ENCODE assay signal across 1 cellular context in the genomic region with DNA sequence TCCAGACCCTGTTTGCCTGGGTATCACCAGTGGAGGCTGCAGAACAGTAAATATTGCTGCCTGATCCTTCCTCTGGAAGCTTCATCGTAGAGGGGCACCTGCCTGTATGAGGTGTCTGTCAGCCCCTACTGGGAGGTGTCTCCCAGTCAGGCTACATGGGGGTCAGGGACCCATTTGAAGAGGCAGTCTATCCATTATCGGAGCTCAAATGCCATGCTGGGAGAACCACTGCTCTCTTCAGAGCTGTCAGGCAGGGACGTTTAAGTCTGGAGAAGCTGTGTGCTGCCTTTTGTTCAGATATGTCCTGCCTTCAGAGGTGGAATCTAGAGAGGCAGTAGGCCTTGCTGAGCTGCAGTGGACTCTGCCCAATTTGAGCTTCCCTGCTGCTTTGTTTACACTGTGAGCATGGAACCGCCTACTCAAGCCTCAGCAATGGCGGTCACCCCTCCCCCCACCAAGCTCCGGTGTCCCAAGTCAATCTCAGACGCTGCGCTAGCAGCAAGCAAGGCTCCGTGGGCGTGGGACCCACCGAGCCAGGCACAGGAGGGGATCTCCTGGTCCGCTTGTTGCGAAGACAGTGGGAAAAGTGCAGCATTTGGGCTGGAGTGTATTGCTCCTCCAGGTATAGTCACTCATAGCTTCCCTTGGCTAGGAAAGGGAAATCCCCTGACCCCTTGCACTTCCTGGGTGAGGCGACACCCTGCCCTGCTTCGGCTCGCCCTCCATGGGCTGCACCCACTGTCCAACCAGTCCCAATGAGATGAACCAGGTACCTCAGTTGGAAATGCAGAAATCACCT.
A peak's percentile ranks its signal among the peaks of the same experiment; 100 is the strongest.
TF ChIP-seq lines count a peak whose summit lies in the region.

No MANE protein-coding gene starts in this region.

TF ChIP-seq in HepG2, 621 proteins besides CTCF, POLR2A, EP300 and RAD21 (continued from another document and continues in another):
- peak; percentile 94; the same call in 1 of the 2 replicates for TF ChIP-seq REPIN1 (CRISPR knock-in tag; IDR thresholded peaks at IDR 0.05; ENCODE audit: borderline replicate concordance, low read depth)
- peak; percentile 71; the same call in 1 of the 2 replicates for TF ChIP-seq ZNF670 (CRISPR knock-in tag; IDR thresholded peaks at IDR 0.05; ENCODE audit: borderline replicate concordance)
- TF ChIP-seq RCOR2 (CRISPR knock-in tag; IDR thresholded peaks at IDR 0.05): peak; percentile 63
- TF ChIP-seq, protein P1, sequence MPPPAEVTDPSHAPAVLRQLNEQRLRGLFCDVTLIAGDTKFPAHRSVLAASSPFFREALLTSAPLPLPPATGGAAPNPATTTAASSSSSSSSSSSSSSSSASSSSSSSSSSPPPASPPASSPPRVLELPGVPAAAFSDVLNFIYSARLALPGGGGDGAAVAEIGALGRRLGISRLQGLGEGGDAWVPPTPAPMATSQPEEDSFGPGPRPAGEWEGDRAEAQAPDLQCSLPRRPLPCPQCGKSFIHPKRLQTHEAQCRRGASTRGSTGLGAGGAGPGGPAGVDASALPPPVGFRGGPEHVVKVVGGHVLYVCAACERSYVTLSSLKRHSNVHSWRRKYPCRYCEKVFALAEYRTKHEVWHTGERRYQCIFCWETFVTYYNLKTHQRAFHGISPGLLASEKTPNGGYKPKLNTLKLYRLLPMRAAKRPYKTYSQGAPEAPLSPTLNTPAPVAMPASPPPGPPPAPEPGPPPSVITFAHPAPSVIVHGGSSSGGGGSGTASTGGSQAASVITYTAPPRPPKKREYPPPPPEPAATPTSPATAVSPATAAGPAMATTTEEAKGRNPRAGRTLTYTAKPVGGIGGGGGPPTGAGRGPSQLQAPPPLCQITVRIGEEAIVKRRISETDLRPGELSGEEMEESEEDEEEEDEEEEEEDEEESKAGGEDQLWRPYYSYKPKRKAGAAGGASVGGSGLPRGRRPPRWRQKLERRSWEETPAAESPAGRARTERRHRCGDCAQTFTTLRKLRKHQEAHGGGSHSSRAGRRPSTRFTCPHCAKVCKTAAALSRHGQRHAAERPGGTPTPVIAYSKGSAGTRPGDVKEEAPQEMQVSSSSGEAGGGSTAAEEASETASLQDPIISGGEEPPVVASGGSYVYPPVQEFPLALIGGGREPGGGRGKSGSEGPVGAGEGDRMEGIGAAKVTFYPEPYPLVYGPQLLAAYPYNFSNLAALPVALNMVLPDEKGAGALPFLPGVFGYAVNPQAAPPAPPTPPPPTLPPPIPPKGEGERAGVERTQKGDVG (CRISPR knock-in tag; IDR thresholded peaks at IDR 0.05; ENCODE audit: borderline replicate concordance): peak; percentile 82; the same call in 1 of the 2 replicates
- peak; percentile 29; the same call in 1 of the 2 replicates for TF ChIP-seq RBAK (CRISPR knock-in tag; IDR thresholded peaks at IDR 0.05)
- peak; percentile 72; the same call in 1 of the 2 replicates for TF ChIP-seq ZNF556 (CRISPR knock-in tag; IDR thresholded peaks at IDR 0.05; ENCODE audit: borderline replicate concordance)
- peak; percentile 35; the same call in 1 of the 2 replicates for TF ChIP-seq ARNT2 (CRISPR knock-in tag; IDR thresholded peaks at IDR 0.05; ENCODE audit: low read depth)
- peak; percentile 91; the same call in 1 of the 2 replicates for TF ChIP-seq NRL (CRISPR knock-in tag; IDR thresholded peaks at IDR 0.05; ENCODE audit: borderline replicate concordance)
- TF ChIP-seq FOXK2 (IDR thresholded peaks at IDR 0.05): peak; percentile 64; the same call in 1 of the 2 replicates
- TF ChIP-seq, protein P2, sequence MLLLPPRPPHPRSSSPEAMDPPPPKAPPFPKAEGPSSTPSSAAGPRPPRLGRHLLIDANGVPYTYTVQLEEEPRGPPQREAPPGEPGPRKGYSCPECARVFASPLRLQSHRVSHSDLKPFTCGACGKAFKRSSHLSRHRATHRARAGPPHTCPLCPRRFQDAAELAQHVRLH (CRISPR knock-in tag; IDR thresholded peaks at IDR 0.05; ENCODE audit: borderline replicate concordance, low read depth): peak; percentile 86
- TF ChIP-seq, protein P3, sequence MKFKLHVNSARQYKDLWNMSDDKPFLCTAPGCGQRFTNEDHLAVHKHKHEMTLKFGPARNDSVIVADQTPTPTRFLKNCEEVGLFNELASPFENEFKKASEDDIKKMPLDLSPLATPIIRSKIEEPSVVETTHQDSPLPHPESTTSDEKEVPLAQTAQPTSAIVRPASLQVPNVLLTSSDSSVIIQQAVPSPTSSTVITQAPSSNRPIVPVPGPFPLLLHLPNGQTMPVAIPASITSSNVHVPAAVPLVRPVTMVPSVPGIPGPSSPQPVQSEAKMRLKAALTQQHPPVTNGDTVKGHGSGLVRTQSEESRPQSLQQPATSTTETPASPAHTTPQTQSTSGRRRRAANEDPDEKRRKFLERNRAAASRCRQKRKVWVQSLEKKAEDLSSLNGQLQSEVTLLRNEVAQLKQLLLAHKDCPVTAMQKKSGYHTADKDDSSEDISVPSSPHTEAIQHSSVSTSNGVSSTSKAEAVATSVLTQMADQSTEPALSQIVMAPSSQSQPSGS (CRISPR knock-in tag; IDR thresholded peaks at IDR 0.05): 0 out of 2 replicates have a peak, but pooled peaks have one; percentile 45
- TF ChIP-seq, protein P4, sequence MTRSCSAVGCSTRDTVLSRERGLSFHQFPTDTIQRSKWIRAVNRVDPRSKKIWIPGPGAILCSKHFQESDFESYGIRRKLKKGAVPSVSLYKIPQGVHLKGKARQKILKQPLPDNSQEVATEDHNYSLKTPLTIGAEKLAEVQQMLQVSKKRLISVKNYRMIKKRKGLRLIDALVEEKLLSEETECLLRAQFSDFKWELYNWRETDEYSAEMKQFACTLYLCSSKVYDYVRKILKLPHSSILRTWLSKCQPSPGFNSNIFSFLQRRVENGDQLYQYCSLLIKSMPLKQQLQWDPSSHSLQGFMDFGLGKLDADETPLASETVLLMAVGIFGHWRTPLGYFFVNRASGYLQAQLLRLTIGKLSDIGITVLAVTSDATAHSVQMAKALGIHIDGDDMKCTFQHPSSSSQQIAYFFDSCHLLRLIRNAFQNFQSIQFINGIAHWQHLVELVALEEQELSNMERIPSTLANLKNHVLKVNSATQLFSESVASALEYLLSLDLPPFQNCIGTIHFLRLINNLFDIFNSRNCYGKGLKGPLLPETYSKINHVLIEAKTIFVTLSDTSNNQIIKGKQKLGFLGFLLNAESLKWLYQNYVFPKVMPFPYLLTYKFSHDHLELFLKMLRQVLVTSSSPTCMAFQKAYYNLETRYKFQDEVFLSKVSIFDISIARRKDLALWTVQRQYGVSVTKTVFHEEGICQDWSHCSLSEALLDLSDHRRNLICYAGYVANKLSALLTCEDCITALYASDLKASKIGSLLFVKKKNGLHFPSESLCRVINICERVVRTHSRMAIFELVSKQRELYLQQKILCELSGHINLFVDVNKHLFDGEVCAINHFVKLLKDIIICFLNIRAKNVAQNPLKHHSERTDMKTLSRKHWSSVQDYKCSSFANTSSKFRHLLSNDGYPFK (CRISPR knock-in tag; IDR thresholded peaks at IDR 0.05; ENCODE audit: borderline replicate concordance): peak; percentile 95; the same call in 1 of the 2 replicates
- TF ChIP-seq, protein P5, sequence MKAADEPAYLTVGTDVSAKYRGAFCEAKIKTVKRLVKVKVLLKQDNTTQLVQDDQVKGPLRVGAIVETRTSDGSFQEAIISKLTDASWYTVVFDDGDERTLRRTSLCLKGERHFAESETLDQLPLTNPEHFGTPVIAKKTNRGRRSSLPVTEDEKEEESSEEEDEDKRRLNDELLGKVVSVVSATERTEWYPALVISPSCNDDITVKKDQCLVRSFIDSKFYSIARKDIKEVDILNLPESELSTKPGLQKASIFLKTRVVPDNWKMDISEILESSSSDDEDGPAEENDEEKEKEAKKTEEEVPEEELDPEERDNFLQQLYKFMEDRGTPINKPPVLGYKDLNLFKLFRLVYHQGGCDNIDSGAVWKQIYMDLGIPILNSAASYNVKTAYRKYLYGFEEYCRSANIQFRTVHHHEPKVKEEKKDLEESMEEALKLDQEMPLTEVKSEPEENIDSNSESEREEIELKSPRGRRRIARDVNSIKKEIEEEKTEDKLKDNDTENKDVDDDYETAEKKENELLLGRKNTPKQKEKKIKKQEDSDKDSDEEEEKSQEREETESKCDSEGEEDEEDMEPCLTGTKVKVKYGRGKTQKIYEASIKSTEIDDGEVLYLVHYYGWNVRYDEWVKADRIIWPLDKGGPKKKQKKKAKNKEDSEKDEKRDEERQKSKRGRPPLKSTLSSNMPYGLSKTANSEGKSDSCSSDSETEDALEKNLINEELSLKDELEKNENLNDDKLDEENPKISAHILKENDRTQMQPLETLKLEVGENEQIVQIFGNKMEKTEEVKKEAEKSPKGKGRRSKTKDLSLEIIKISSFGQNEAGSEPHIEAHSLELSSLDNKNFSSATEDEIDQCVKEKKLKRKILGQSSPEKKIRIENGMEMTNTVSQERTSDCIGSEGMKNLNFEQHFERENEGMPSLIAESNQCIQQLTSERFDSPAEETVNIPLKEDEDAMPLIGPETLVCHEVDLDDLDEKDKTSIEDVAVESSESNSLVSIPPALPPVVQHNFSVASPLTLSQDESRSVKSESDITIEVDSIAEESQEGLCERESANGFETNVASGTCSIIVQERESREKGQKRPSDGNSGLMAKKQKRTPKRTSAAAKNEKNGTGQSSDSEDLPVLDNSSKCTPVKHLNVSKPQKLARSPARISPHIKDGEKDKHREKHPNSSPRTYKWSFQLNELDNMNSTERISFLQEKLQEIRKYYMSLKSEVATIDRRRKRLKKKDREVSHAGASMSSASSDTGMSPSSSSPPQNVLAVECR (CRISPR knock-in tag; IDR thresholded peaks at IDR 0.05; ENCODE audit: borderline replicate concordance): peak; percentile 82
- peak; percentile 52; the same call in 1 of the 2 replicates for TF ChIP-seq HMG20B (CRISPR knock-in tag; conservative IDR thresholded peaks at IDR 0.05)
- TF ChIP-seq KMT2B (CRISPR knock-in tag; IDR thresholded peaks at IDR 0.05): peak; percentile 91
- TF ChIP-seq ZNF563 (CRISPR knock-in tag; IDR thresholded peaks at IDR 0.05): 0 out of 2 replicates have a peak, but pooled peaks have one; percentile 63
- TF ChIP-seq ZNF292 (CRISPR knock-in tag; IDR thresholded peaks at IDR 0.05; ENCODE audit: borderline replicate concordance, low read depth): peak; percentile 99
- TF ChIP-seq, protein P6, sequence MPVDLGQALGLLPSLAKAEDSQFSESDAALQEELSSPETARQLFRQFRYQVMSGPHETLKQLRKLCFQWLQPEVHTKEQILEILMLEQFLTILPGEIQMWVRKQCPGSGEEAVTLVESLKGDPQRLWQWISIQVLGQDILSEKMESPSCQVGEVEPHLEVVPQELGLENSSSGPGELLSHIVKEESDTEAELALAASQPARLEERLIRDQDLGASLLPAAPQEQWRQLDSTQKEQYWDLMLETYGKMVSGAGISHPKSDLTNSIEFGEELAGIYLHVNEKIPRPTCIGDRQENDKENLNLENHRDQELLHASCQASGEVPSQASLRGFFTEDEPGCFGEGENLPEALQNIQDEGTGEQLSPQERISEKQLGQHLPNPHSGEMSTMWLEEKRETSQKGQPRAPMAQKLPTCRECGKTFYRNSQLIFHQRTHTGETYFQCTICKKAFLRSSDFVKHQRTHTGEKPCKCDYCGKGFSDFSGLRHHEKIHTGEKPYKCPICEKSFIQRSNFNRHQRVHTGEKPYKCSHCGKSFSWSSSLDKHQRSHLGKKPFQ (CRISPR knock-in tag; IDR thresholded peaks at IDR 0.05; ENCODE audit: insufficient replicate concordance): peak; percentile 59
- TF ChIP-seq BRD4 (CRISPR knock-in tag; IDR thresholded peaks at IDR 0.05): peak; percentile 73
- 0 out of 2 replicates have a peak, but pooled peaks have one; percentile 90 for TF ChIP-seq ZNF343 (CRISPR knock-in tag; IDR thresholded peaks at IDR 0.05)
- peak; percentile 83; the same call in 1 of the 2 replicates for TF ChIP-seq ARID2 (CRISPR knock-in tag; IDR thresholded peaks at IDR 0.05; ENCODE audit: borderline replicate concordance)
- TF ChIP-seq ZNF605 (CRISPR knock-in tag; IDR thresholded peaks at IDR 0.05): peak; percentile 93; the same call in 1 of the 2 replicates
- TF ChIP-seq ZNF431 (CRISPR knock-in tag; IDR thresholded peaks at IDR 0.05; ENCODE audit: borderline replicate concordance, low read depth): peak; percentile 67
- 0 out of 2 replicates have a peak, but pooled peaks have one; percentile 38 for TF ChIP-seq TGIF2 (CRISPR knock-in tag; IDR thresholded peaks at IDR 0.05)
- 0 out of 2 replicates have a peak, but pooled peaks have one; percentile 23 for TF ChIP-seq ETV6 (CRISPR knock-in tag; conservative IDR thresholded peaks at IDR 0.05)
- peak; percentile 91; the same call in 1 of the 2 replicates for TF ChIP-seq YEATS4 (CRISPR knock-in tag; IDR thresholded peaks at IDR 0.05; ENCODE audit: borderline replicate concordance)
- peak; percentile 96; the same call in 1 of the 2 replicates for TF ChIP-seq ZFP90 (CRISPR knock-in tag; IDR thresholded peaks at IDR 0.05; ENCODE audit: borderline replicate concordance)
- peak; percentile 92 for TF ChIP-seq FOXK1 (CRISPR knock-in tag; IDR thresholded peaks at IDR 0.05; ENCODE audit: borderline replicate concordance, low read depth)
- TF ChIP-seq, protein P7, sequence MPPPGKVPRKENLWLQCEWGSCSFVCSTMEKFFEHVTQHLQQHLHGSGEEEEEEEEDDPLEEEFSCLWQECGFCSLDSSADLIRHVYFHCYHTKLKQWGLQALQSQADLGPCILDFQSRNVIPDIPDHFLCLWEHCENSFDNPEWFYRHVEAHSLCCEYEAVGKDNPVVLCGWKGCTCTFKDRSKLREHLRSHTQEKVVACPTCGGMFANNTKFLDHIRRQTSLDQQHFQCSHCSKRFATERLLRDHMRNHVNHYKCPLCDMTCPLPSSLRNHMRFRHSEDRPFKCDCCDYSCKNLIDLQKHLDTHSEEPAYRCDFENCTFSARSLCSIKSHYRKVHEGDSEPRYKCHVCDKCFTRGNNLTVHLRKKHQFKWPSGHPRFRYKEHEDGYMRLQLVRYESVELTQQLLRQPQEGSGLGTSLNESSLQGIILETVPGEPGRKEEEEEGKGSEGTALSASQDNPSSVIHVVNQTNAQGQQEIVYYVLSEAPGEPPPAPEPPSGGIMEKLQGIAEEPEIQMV (CRISPR knock-in tag; IDR thresholded peaks at IDR 0.05; ENCODE audit: low read depth): peak; percentile 74; the same call in 1 of the 2 replicates
- TF ChIP-seq ERF (CRISPR knock-in tag; IDR thresholded peaks at IDR 0.05): peak; percentile 54; the same call in 1 of the 2 replicates
- 0 out of 2 replicates have a peak, but pooled peaks have one; percentile 76 for TF ChIP-seq ZNF607 (CRISPR knock-in tag; IDR thresholded peaks at IDR 0.05; ENCODE audit: borderline replicate concordance)
